Comparison of ENCODE assay signal across 22 cellular contexts in the genomic region with DNA sequence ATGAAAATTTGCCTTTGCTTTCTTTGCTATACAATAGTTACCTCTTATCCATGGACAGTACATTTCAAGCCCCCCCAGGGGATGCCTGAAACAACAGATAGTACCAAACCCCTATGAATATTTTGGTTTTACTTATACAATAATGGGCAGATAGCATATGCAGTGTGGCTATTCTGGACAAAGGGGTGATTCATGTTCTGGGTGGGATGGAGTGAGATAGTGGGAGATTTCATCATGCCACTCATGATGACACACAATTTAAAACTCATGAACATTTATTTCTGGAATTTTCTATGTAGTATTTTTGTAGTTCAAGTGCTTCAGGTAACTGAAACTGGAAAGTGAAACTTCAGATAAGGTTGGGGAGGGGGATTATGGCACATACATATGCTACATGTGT. TPM values are rescaled to one million over a fixed set of nuclear protein-coding genes. Genes with fewer than 3 reads are reported as not detected.
A peak's percentile ranks its signal among the peaks of the same experiment; 100 is the strongest.
DNase-seq lines count a peak whose midpoint lies in the region; ATAC-seq and TF ChIP-seq lines count a peak whose summit lies in the region.
"Had no signal": no experiment of that assay in that cellular context is flagged by ENCODE, and none has a peak within 500 bp of the region (broad histone marks: within the 10 kb centered on the region; RNA-seq: fewer than 3 reads in every experiment).

No MANE protein-coding gene starts in this region.

- no peak overlapping the region for H3K9ac ChIP-seq in colonic mucosa (ENCODE audit: low read depth in 2 of 2, low read length in 2 of 2)

- H3K27me3 ChIP-seq in RWPE2 (ENCODE audit: insufficient read depth, poor library complexity, severe bottlenecking) (no peaks in the 10 kb centered on the region), colonic mucosa (no peaks in the 10 kb centered on the region)

- peaks cover 31% of the 10 kb centered on the region for H3K4me1 Mint-ChIP-seq in activated T-cell treated with anti-CD3 and anti-CD28 coated beads, Interleukin-2, amount 50 U/mL, for 72 hours (ENCODE audit: low read depth)
- H3K4me1 Mint-ChIP-seq in stimulated activated effector memory CD8-positive, alpha-beta T cell treated with anti-CD3 and anti-CD28 coated beads, Interleukin-12 subunit alpha, Interleukin-12 subunit beta, amount 100 ng/mL, for 72 hours, result peaks cover 58% of the 10 kb centered on the region

- H3K4me3 Mint-ChIP-seq in activated T-cell treated with anti-CD3 and anti-CD28 coated beads, Interleukin-2, amount 50 U/mL, for 72 hours, result peak overlapping the region in 1 of 2 donors; percentile 11
- no peak overlapping the region for H3K4me3 Mint-ChIP-seq in stimulated activated effector memory CD8-positive, alpha-beta T cell treated with anti-CD3 and anti-CD28 coated beads, Interleukin-12 subunit alpha, Interleukin-12 subunit beta, amount 100 ng/mL, for 72 hours
- H3K4me3 Mint-ChIP-seq: activated T-cell treated with anti-CD3 and anti-CD28 coated beads, Interleukin-2, amount 50 U/mL, for 24 hours; B cell; central memory CD8-positive, alpha-beta T cell; type B pancreatic cell had no signal

- peaks cover 0 to 2% of the 10 kb centered on the region in 2 donors for H3K36me3 Mint-ChIP-seq in activated T-cell treated with anti-CD3 and anti-CD28 coated beads, Interleukin-2, amount 50 U/mL, for 72 hours (ENCODE audit: insufficient read depth in 2 of 2)
- peaks cover 6% of the 10 kb centered on the region for H3K36me3 Mint-ChIP-seq in stimulated activated effector memory CD8-positive, alpha-beta T cell treated with anti-CD3 and anti-CD28 coated beads, Interleukin-12 subunit alpha, Interleukin-12 subunit beta, amount 100 ng/mL, for 72 hours

- peaks cover 2% of the 10 kb centered on the region in 2 donors for H3K9me3 Mint-ChIP-seq in activated T-cell treated with anti-CD3 and anti-CD28 coated beads, Interleukin-2, amount 50 U/mL, for 72 hours
- peaks cover 3% of the 10 kb centered on the region for H3K9me3 Mint-ChIP-seq in stimulated activated effector memory CD8-positive, alpha-beta T cell treated with anti-CD3 and anti-CD28 coated beads, Interleukin-12 subunit alpha, Interleukin-12 subunit beta, amount 100 ng/mL, for 72 hours
- H3K9me3 Mint-ChIP-seq: activated T-cell treated with anti-CD3 and anti-CD28 coated beads, Interleukin-2, amount 50 U/mL, for 24 hours; central memory CD8-positive, alpha-beta T cell; type B pancreatic cell had no signal

- ATAC-seq in activated T-cell treated with anti-CD3 and anti-CD28 coated beads, Interleukin-2, amount 50 U/mL, for 72 hours (replicated peaks in 1 of 2), result peak; percentile 34 to 51
- ATAC-seq in RWPE2 (ENCODE audit: low read depth), result peak; percentile 28; the same call in 1 of the 3 replicates
- ATAC-seq in stimulated activated effector memory CD8-positive, alpha-beta T cell treated with anti-CD3 and anti-CD28 coated beads, Interleukin-12 subunit alpha, Interleukin-12 subunit beta, amount 100 ng/mL, for 72 hours, result peak; percentile 11
- ATAC-seq in HG02678 (IDR thresholded peaks at IDR 0.05; ENCODE audit: unreplicated experiment), result no peak

- H3K27ac ChIP-seq in RWPE2 (ENCODE audit: poor library complexity, severe bottlenecking) (no peak overlapping the region), colonic mucosa (no peak overlapping the region)
- H3K27ac ChIP-seq: dorsolateral prefrontal cortex had no signal

- H3K36me3 ChIP-seq in RWPE2 (ENCODE audit: low read depth) (peaks cover 7% of the 10 kb centered on the region; the same call in 1 of the 2 replicates), colonic mucosa (no peaks in the 10 kb centered on the region)

- H3K9me3 ChIP-seq in RWPE2 (ENCODE audit: severe bottlenecking), result peaks cover 3% of the 10 kb centered on the region
- no peaks in the 10 kb centered on the region for H3K9me3 ChIP-seq in colonic mucosa

- H3K4me3 ChIP-seq in RWPE2 (ENCODE audit: severe bottlenecking) (no peak overlapping the region), epithelial cell of esophagus (ENCODE audit: low read length) (no peak overlapping the region), colonic mucosa (no peak overlapping the region)
- H3K4me3 ChIP-seq: dorsolateral prefrontal cortex had no signal

- no peak for DNase-seq in activated T-cell treated with anti-CD3 and anti-CD28 coated beads, Interleukin-2, amount 50 U/mL, for 72 hours
- DNase-seq in activated T-cell treated with anti-CD3 and anti-CD28 coated beads for 4 hours (no peak), RWPE2 (ENCODE audit: low spot score) (no peak), epithelial cell of esophagus (ENCODE audit: low read depth) (peak; percentile 46), colonic mucosa (no peak), NCI-H748 (lab: John Stamatoyannopoulos, UW; ENCODE audit: unreplicated experiment) (no peak)
- DNase-seq in stimulated activated effector memory CD8-positive, alpha-beta T cell treated with anti-CD3 and anti-CD28 coated beads, Interleukin-12 subunit alpha, Interleukin-12 subunit beta, amount 100 ng/mL, for 72 hours (ENCODE audit: low spot score in 2 of 2), result no peak
- DNase-seq: activated CD4-positive, alpha-beta T cell treated with anti-CD3 and anti-CD28 coated beads for 1 hour; activated naive CD4-positive, alpha-beta T cell; activated T-cell treated with anti-CD3 and anti-CD28 coated beads, Interleukin-2, amount 50 U/mL, for 24 hours; anterior cingulate cortex; dorsolateral prefrontal cortex; mesenchymal stem cell; NCI-H1048; NCI-H1930; NCI-H774; Right ventricle myocardium superior had no signal

- TF ChIP-seq CTCF in RWPE2 (IDR thresholded peaks at IDR 0.05; ENCODE audit: poor library complexity, severe bottlenecking), result no peak
- TF ChIP-seq CTCF in epithelial cell of esophagus (IDR thresholded peaks at IDR 0.05; ENCODE audit: insufficient read depth, low read depth, low read length, missing control alignments), result no peak
- TF ChIP-seq CTCF in colonic mucosa (IDR thresholded peaks at IDR 0.05), result no peak

- H3K27ac Mint-ChIP-seq in activated T-cell treated with anti-CD3 and anti-CD28 coated beads, Interleukin-2, amount 50 U/mL, for 72 hours, result peak overlapping the region; percentile 5
- no peak overlapping the region for H3K27ac Mint-ChIP-seq in stimulated activated effector memory CD8-positive, alpha-beta T cell treated with anti-CD3 and anti-CD28 coated beads, Interleukin-12 subunit alpha, Interleukin-12 subunit beta, amount 100 ng/mL, for 72 hours
- H3K27ac Mint-ChIP-seq: activated T-cell treated with anti-CD3 and anti-CD28 coated beads, Interleukin-2, amount 50 U/mL, for 24 hours; B cell; progenitor cell of endocrine pancreas; type B pancreatic cell had no signal

- intact Hi-C loops in colonic mucosa (cut with DNase I), result no loop called here

- no peaks in the 10 kb centered on the region for H3K27me3 Mint-ChIP-seq in activated T-cell treated with anti-CD3 and anti-CD28 coated beads, Interleukin-2, amount 50 U/mL, for 72 hours (ENCODE audit: low read depth)
- H3K27me3 Mint-ChIP-seq: activated T-cell treated with anti-CD3 and anti-CD28 coated beads, Interleukin-2, amount 50 U/mL, for 24 hours; B cell; central memory CD8-positive, alpha-beta T cell; progenitor cell of endocrine pancreas; type B pancreatic cell had no signal

- H3K4me1 ChIP-seq in RWPE2 (ENCODE audit: insufficient read depth, poor library complexity, severe bottlenecking) (peaks cover 17% of the 10 kb centered on the region), colonic mucosa (no peaks in the 10 kb centered on the region)

RNA-seq across cellular contexts. Expression of a gene that starts 12.0 kb away (rescaled TPM):
- total RNA-seq in activated T-cell treated with anti-CD3 and anti-CD28 coated beads, Interleukin-2, amount 50 U/mL, for 72 hours, result 10 to 100 TPM; 25.8 to 26.7 TPM
- 10 to 100 TPM; 25.4 to 25.5 TPM for total RNA-seq in colonic mucosa
